8 cellular contexts compared by ENCODE assay signal in the genomic region with DNA sequence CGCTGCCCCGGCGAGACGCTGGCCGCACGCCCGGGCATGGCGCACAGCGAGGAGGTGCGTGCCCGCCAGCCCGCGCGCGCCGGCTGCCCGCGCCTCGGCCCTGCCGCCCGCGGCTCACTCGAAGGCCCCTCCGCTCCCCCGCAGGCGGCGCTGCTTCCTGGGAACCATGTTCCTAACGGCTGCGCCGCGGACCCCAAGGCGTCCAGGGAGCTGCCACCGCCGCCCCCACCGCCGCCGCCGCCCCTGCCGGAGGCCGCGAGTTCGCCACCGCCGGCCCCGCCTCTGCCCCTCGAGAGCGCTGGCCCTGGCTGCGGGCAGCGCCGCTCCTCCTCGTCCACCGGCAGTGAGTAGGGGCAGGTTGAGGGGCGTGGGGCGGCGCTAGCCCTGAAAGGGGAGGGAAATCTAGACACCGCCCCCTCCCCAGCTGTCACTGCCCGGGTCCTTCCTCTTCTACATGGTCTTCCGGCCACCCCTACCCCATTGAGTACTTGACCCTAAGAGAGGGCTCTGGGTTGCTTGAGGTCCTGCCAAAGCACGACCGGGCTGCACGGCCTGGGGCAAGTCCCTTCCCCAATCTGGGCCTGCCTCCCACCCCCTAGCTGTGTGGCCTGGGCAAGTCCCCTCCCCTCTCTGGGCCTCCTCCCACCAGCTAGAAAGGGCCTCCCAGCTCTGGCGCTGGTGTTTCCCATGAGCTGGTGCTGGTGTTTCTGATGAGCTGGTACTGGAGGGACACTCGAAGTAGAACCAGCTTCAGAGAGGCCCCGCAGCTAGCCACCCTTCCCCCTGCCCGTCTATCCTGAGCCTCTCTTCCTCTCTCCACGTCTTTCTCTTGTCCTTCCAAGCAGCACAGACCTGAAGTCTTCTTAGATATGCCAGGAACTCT. TPM values are rescaled to one million over a fixed set of nuclear protein-coding genes. Genes with fewer than 3 reads are reported as not detected.
DNase-seq lines count a peak whose midpoint lies in the region; ATAC-seq and TF ChIP-seq lines count a peak whose summit lies in the region.

No MANE protein-coding gene starts in this region.

- ATAC-seq in HG02938 (IDR thresholded peaks at IDR 0.05; ENCODE audit: unreplicated experiment), result no peak
- no peak for ATAC-seq in HG02571 (IDR thresholded peaks at IDR 0.05; ENCODE audit: unreplicated experiment)

- DNase-seq in COR-L47 (lab: John Stamatoyannopoulos, UW) (peak; percentile 80), NCI-H1092 (lab: John Stamatoyannopoulos, UW) (peak; percentile 93), breast epithelium (ENCODE audit: low spot score in 2 of 2) (no peak), myocyte (ENCODE audit: low read depth) (peak; percentile 43), RKO (ENCODE audit: low spot score) (no peak), testis (no peak)

- H3K9me3 ChIP-seq in breast epithelium (no peaks in the 10 kb centered on the region), testis (no peaks in the 10 kb centered on the region)

- no peaks in the 10 kb centered on the region for H3K4me1 ChIP-seq in breast epithelium
- no peaks in the 10 kb centered on the region for H3K4me1 ChIP-seq in testis

- 12 to 14% methylated on average over 26 to 38 of the region's 66 CpGs for WGBS in testis, 2 donors

- TF ChIP-seq POLR2A in breast epithelium (IDR thresholded peaks at IDR 0.05) (no peak), testis (IDR thresholded peaks at IDR 0.05) (no peak)

- TF ChIP-seq CTCF in breast epithelium (IDR thresholded peaks at IDR 0.05), result no peak
- no peak for TF ChIP-seq CTCF in testis (IDR thresholded peaks at IDR 0.05)

- intact Hi-C loops in breast epithelium (cut with DNase I; ENCODE audit: low total_unique reads), result no loop called here
- intact Hi-C loops in testis (cut with DNase I; ENCODE audit: low total_unique reads), result no loop called here

- no peaks in the 10 kb centered on the region for H3K36me3 ChIP-seq in breast epithelium
- no peaks in the 10 kb centered on the region for H3K36me3 ChIP-seq in testis (ENCODE audit: low read depth, missing control alignments)

- H3K27me3 ChIP-seq in breast epithelium (peaks cover 5 to 59% of the 10 kb centered on the region in 2 donors), testis (no peaks in the 10 kb centered on the region)

- H3K4me3 ChIP-seq in breast epithelium, result peak overlapping the region in 2 of 3 donors; percentile 37 to 60
- peak overlapping the region in 1 of 2 donors; percentile 9 for H3K4me3 ChIP-seq in testis

- H3K27ac ChIP-seq in breast epithelium (no peak overlapping the region), testis (no peak overlapping the region)

RNA-seq across cellular contexts. Expression of gene TNFRSF25, which starts 17.0 kb away (rescaled TPM):
- total RNA-seq in breast epithelium, result 10 to 100 TPM in 2 of 3 donors, 1 to 10 TPM in 1; 3.8 to 13.1 (median 12.4) TPM
- total RNA-seq in myocyte, result 24.4 and 38.2 TPM in 2 replicates
- polyA plus RNA-seq in myocyte (2012), result 38.4 TPM
- total RNA-seq in testis, result 10 to 100 TPM; 13.4 to 14.0 TPM
- 6.2 TPM for polyA plus RNA-seq in testis (ENCODE audit: insufficient read depth, low read depth, low replicate concordance)

RNA-seq across cellular contexts. Expression of gene ESPN, which starts 24.4 kb away (rescaled TPM):
- total RNA-seq in breast epithelium (10 to 100 TPM in 2 of 3 donors, not detected in 1; 10.8 to 11.1 TPM), myocyte (0.03 and 0.31 TPM in 2 replicates), testis (100 to 1,000 TPM; 396 to 404 TPM)
- 0.84 TPM for polyA plus RNA-seq in myocyte (2012)
- 270 TPM for polyA plus RNA-seq in testis (ENCODE audit: insufficient read depth, low read depth, low replicate concordance)

RNA-seq across cellular contexts. Expression of gene HES2, which starts 29.3 kb away (rescaled TPM):
- total RNA-seq in breast epithelium (1 to 10 TPM in 2 of 3 donors, not detected in 1; 3.4 to 3.6 TPM), myocyte (12.5 and 24.4 TPM in 2 replicates), testis (1 to 10 TPM; 2.4 to 5.0 TPM)
- 3.5 TPM for polyA plus RNA-seq in myocyte (2012)
- polyA plus RNA-seq in testis (ENCODE audit: insufficient read depth, low read depth, low replicate concordance), result 2.6 TPM

RNA-seq across cellular contexts. Expression of gene PLEKHG5, which starts 42.5 kb away (rescaled TPM):
- total RNA-seq in breast epithelium (10 to 100 TPM in 2 of 3 donors, 1 to 10 TPM in 1; 7.0 to 12.0 (median 11.8) TPM), myocyte (52.4 and 88.3 TPM in 2 replicates), testis (10 to 100 TPM; 13.7 to 16.4 TPM)
- polyA plus RNA-seq in myocyte (2012), result 78.1 TPM
- 8.1 TPM for polyA plus RNA-seq in testis (ENCODE audit: insufficient read depth, low read depth, low replicate concordance)

RNA-seq across cellular contexts. Expression of gene ACOT7, which starts 55.4 kb away (rescaled TPM):
- total RNA-seq in breast epithelium (10 to 100 TPM in 2 of 3 donors, 1 to 10 TPM in 1; 9.4 to 12.8 (median 11.5) TPM), myocyte (18.7 and 35.2 TPM in 2 replicates), testis (10 to 100 TPM; 50.3 to 52.5 TPM)
- polyA plus RNA-seq in myocyte (2012), result 53.9 TPM
- 72.8 TPM for polyA plus RNA-seq in testis (ENCODE audit: insufficient read depth, low read depth, low replicate concordance)

Comparison
In these comparisons a context has a peak if more than half of its experiments do, and no peak if none do; other contexts are left out.
1. DNase-seq: peak in COR-L47 (single experiment), NCI-H1092 (single experiment) and myocyte (single experiment); none in breast epithelium (0 of 2), RKO (single experiment) and testis (single experiment).
2. RNA of gene ESPN, which starts 24.4 kb away (total RNA-seq): 396 to 404 TPM in testis; 10.8 to 11.1 TPM in breast epithelium and 0.03 to 0.31 TPM in myocyte; every median in the first group is over 10 times any median in the second.